In genomic region chr10:124681091-124681490, GRCh38 we compare ENCODE assay signal across 18 cellular contexts.
A peak's percentile ranks its signal among the peaks of the same experiment; 100 is the strongest.
DNase-seq lines count a peak whose midpoint lies in the region; FAIRE-seq and TF ChIP-seq lines count a peak whose summit lies in the region.
"Had no signal": no experiment of that assay in that cellular context is flagged by ENCODE, and none has a peak within 500 bp of the region (broad histone marks: within the 10 kb centered on the region; RNA-seq: fewer than 3 reads in every experiment).

No MANE protein-coding gene starts in this region.

- TF ChIP-seq CTCF in HFFc6 (IDR thresholded peaks at IDR 0.05), result no peak

- no peak overlapping the region for H3K27ac ChIP-seq in mesenchymal stem cell (ENCODE audit: low read length, poor library complexity, severe bottlenecking)
- peak overlapping the region; percentile 26 for H3K27ac ChIP-seq in subcutaneous abdominal adipose tissue (ENCODE audit: low read depth, low read length)
- H3K27ac ChIP-seq in neuronal stem cell (replicated peaks; ENCODE audit: low read length), result no peak overlapping the region

- H3K4me2 ChIP-seq in mesenchymal stem cell (ENCODE audit: low read length, poor library complexity, severe bottlenecking), result no peak overlapping the region
- no peak overlapping the region for H3K4me2 ChIP-seq in neuronal stem cell (ENCODE audit: insufficient read depth, low read length, poor library complexity, severe bottlenecking)

- no peak for TF ChIP-seq POLR2A in H54 (IDR thresholded peaks at IDR 0.05; ENCODE audit: low read depth, low read length)

- no peak for FAIRE-seq in H54 (lab: Jason Lieb, UNC)
- FAIRE-seq: GM12891, GM19239 had no signal

- no peak overlapping the region for H3K4me3 Mint-ChIP-seq in HFFc6
- no peak overlapping the region for H3K4me3 Mint-ChIP-seq in dendritic cell treated with granulocyte-macrophage colony-stimulating factor and Interleukin-4, amounts not matched to agents 40 ng/mL and 50 ng/mL, for 4 days
- H3K4me3 Mint-ChIP-seq in activated T-cell treated with anti-CD3 and anti-CD28 coated beads, Interleukin-2, amount 50 U/mL, for 24 hours, result no peak overlapping the region
- H3K4me3 Mint-ChIP-seq: activated CD8-positive, alpha-beta T cell treated with anti-CD3 and anti-CD28 coated beads, Interleukin-2, amount 10 ng/mL, durations not matched to agents 7 days and 5 days had no signal

- H3K4ac ChIP-seq in mesenchymal stem cell (ENCODE audit: low read depth in 1 of 2, low read length in 2 of 2) (no peak overlapping the region), neuronal stem cell (ENCODE audit: low read length) (no peak overlapping the region)

- H2BK12ac ChIP-seq in mesenchymal stem cell (ENCODE audit: low read length in 2 of 2) (no peak overlapping the region), neuronal stem cell (ENCODE audit: low read length) (no peak overlapping the region)

- H3K18ac ChIP-seq in mesenchymal stem cell (ENCODE audit: low read depth in 1 of 2, low read length in 2 of 2) (no peak overlapping the region), neuronal stem cell (ENCODE audit: low read length) (no peak overlapping the region)

- no peaks in the 10 kb centered on the region for H3K9me3 Mint-ChIP-seq in HFFc6
- no peaks in the 10 kb centered on the region for H3K9me3 Mint-ChIP-seq in dendritic cell treated with granulocyte-macrophage colony-stimulating factor and Interleukin-4, amounts not matched to agents 40 ng/mL and 50 ng/mL, for 4 days
- H3K9me3 Mint-ChIP-seq in activated T-cell treated with anti-CD3 and anti-CD28 coated beads, Interleukin-2, amount 50 U/mL, for 24 hours, result no peaks in the 10 kb centered on the region

- H3K27me3 ChIP-seq in mesenchymal stem cell (ENCODE audit: control insufficient read depth in 1 of 2, insufficient read depth in 1 of 2, low read length in 2 of 2), result no peaks in the 10 kb centered on the region
- no peaks in the 10 kb centered on the region for H3K27me3 ChIP-seq in subcutaneous abdominal adipose tissue (ENCODE audit: control insufficient read depth in 5 of 5, insufficient read depth in 4 of 5, low read length in 5 of 5)
- H3K27me3 ChIP-seq in neuronal stem cell (ENCODE audit: control insufficient read depth in 3 of 3, insufficient read depth in 3 of 3, low read depth in 1 of 3, low read length in 3 of 3), result no peaks in the 10 kb centered on the region
- H3K27me3 ChIP-seq: adrenal gland, sigmoid colon had no signal

- no peaks in the 10 kb centered on the region for H3K27me3 Mint-ChIP-seq in HFFc6 (ENCODE audit: insufficient read depth)
- no peaks in the 10 kb centered on the region for H3K27me3 Mint-ChIP-seq in dendritic cell treated with granulocyte-macrophage colony-stimulating factor and Interleukin-4, amounts not matched to agents 40 ng/mL and 50 ng/mL, for 4 days
- H3K27me3 Mint-ChIP-seq in activated T-cell treated with anti-CD3 and anti-CD28 coated beads, Interleukin-2, amount 50 U/mL, for 24 hours, result no peaks in the 10 kb centered on the region

- peaks cover 46% of the 10 kb centered on the region for H3K79me1 ChIP-seq in mesenchymal stem cell (replicated peaks; ENCODE audit: low read length, poor library complexity, severe bottlenecking)
- peaks cover 8% of the 10 kb centered on the region for H3K79me1 ChIP-seq in neuronal stem cell (ENCODE audit: low read depth, low read length)

- H3K4me3 ChIP-seq in mesenchymal stem cell (ENCODE audit: insufficient read depth in 1 of 2, low read depth in 1 of 2, low read length in 2 of 2) (no peak overlapping the region), subcutaneous abdominal adipose tissue (ENCODE audit: low read depth in 1 of 5, low read length in 5 of 5) (no peak overlapping the region), neuronal stem cell (ENCODE audit: low read length in 2 of 2) (no peak overlapping the region)
- H3K4me3 ChIP-seq: adrenal gland, coronary artery, sigmoid colon had no signal

- H3K14ac ChIP-seq in mesenchymal stem cell (ENCODE audit: low read length in 2 of 2), result no peak overlapping the region
- H3K14ac ChIP-seq in neuronal stem cell (ENCODE audit: low read length), result no peak overlapping the region

- H3K9me3 ChIP-seq in mesenchymal stem cell (ENCODE audit: control insufficient read depth, low read length) (no peaks in the 10 kb centered on the region), subcutaneous abdominal adipose tissue (ENCODE audit: control insufficient read depth in 5 of 5, low read length in 5 of 5) (no peaks in the 10 kb centered on the region), neuronal stem cell (replicated peaks in 1 of 2; ENCODE audit: control insufficient read depth in 2 of 2, insufficient read depth in 1 of 2, low read depth in 1 of 2, low read length in 2 of 2) (no peaks in the 10 kb centered on the region)
- H3K9me3 ChIP-seq: adrenal gland, sigmoid colon had no signal

- H4K91ac ChIP-seq in mesenchymal stem cell (ENCODE audit: low read length) (no peak overlapping the region), neuronal stem cell (ENCODE audit: low read depth, low read length, poor library complexity) (no peak overlapping the region)

- no peak overlapping the region for H2AK5ac ChIP-seq in mesenchymal stem cell (ENCODE audit: low read length, severe bottlenecking)
- no peak overlapping the region for H2AK5ac ChIP-seq in neuronal stem cell (ENCODE audit: low read depth, low read length)

- H3K4me1 Mint-ChIP-seq in HFFc6 (ENCODE audit: low read depth), result peaks cover 21% of the 10 kb centered on the region
- peaks cover 87% of the 10 kb centered on the region for H3K4me1 Mint-ChIP-seq in dendritic cell treated with granulocyte-macrophage colony-stimulating factor and Interleukin-4, amounts not matched to agents 40 ng/mL and 50 ng/mL, for 4 days (ENCODE audit: low read depth)
- peaks cover 81% of the 10 kb centered on the region for H3K4me1 Mint-ChIP-seq in activated T-cell treated with anti-CD3 and anti-CD28 coated beads, Interleukin-2, amount 50 U/mL, for 24 hours (ENCODE audit: low read depth)

- H3K36me3 ChIP-seq in mesenchymal stem cell (ENCODE audit: control insufficient read depth in 1 of 2, insufficient read depth in 2 of 2, low read depth in 1 of 2, low read length in 2 of 2) (peaks cover 12 to 36% of the 10 kb centered on the region in 2 experiments), subcutaneous abdominal adipose tissue (ENCODE audit: control insufficient read depth in 5 of 5, insufficient read depth in 5 of 5, low read length in 5 of 5) (peaks cover 0 to 28% (median 15%) of the 10 kb centered on the region in 5 donors), neuronal stem cell (replicated peaks in 1 of 2; ENCODE audit: control insufficient read depth in 2 of 2, insufficient read depth in 2 of 2, low read length in 2 of 2) (peaks cover 13 to 65% of the 10 kb centered on the region in 2 donors)

- H3K4me1 ChIP-seq in mesenchymal stem cell (ENCODE audit: control insufficient read depth, insufficient read depth, low read depth, low read length), result peaks cover 4% of the 10 kb centered on the region
- peaks cover 22 to 89% (median 79%) of the 10 kb centered on the region in 5 donors for H3K4me1 ChIP-seq in subcutaneous abdominal adipose tissue (ENCODE audit: control insufficient read depth in 5 of 5, insufficient read depth in 5 of 5, low read length in 5 of 5)
- H3K4me1 ChIP-seq in neuronal stem cell (ENCODE audit: control insufficient read depth in 2 of 2, insufficient read depth in 1 of 2, low read depth in 1 of 2, low read length in 2 of 2), result peaks cover 14 to 16% of the 10 kb centered on the region in 2 donors

- intact Hi-C loops in dendritic cell treated with granulocyte-macrophage colony-stimulating factor and Interleukin-4, amounts not matched to agents 40 ng/mL and 50 ng/mL, for 4 days (cut with micrococcal nuclease), result loop anchor here (5.0 kb wide), 1 partner anchor 34 kb away; no protein-coding TSS in a partner anchor

- H3K36me3 Mint-ChIP-seq in HFFc6 (ENCODE audit: low read depth), result peaks cover 10% of the 10 kb centered on the region
- H3K36me3 Mint-ChIP-seq in dendritic cell treated with granulocyte-macrophage colony-stimulating factor and Interleukin-4, amounts not matched to agents 40 ng/mL and 50 ng/mL, for 4 days (ENCODE audit: low read depth), result peaks cover 46% of the 10 kb centered on the region
- H3K36me3 Mint-ChIP-seq in activated T-cell treated with anti-CD3 and anti-CD28 coated beads, Interleukin-2, amount 50 U/mL, for 24 hours (ENCODE audit: low read depth), result peaks cover 67% of the 10 kb centered on the region

- H4K8ac ChIP-seq in mesenchymal stem cell (ENCODE audit: low read length) (no peak overlapping the region), neuronal stem cell (ENCODE audit: low read depth, low read length) (no peak overlapping the region)

- H2AFZ ChIP-seq in mesenchymal stem cell (ENCODE audit: low read depth, low read length), result no peak overlapping the region
- H2AFZ ChIP-seq in neuronal stem cell (ENCODE audit: low read length), result no peak overlapping the region

- no peak for DNase-seq in HFFc6
- no peak for DNase-seq in mesenchymal stem cell
- no peak for DNase-seq in activated T-cell treated with anti-CD3 and anti-CD28 coated beads, Interleukin-2, amount 50 U/mL, for 24 hours
- DNase-seq in neuronal stem cell (ENCODE audit: low spot score), result no peak
- DNase-seq in GM03348 (ENCODE audit: low spot score), result no peak
- DNase-seq in H54 (ENCODE audit: insufficient read length, low spot score), result no peak
- DNase-seq: activated CD8-positive, alpha-beta T cell treated with anti-CD3 and anti-CD28 coated beads, Interleukin-2, amount 10 ng/mL, durations not matched to agents 7 days and 5 days; activated T-cell treated with anti-CD3 and anti-CD28 coated beads, Interleukin-2, amount 50 U/mL, for 1 hour; DMS79 treated with DMSO at 0.1 percent for 48 hours; NCI-H187 treated with DMSO at 0.1 percent for 48 hours; NCI-H774 had no signal

- WGBS in mesenchymal stem cell, result 100% methylated on average over 1 of the region's 5 CpGs
- WGBS in neuronal stem cell (ENCODE audit: extremely low coverage in 2 of 2, insufficient read length in 2 of 2, insufficient replicate concordance in 1 of 2), 2 donors, result no CpG with 5 or more reads among the region's 5 CpGs

- H3K9ac ChIP-seq in mesenchymal stem cell (ENCODE audit: low read length) (peak overlapping the region; percentile 62), subcutaneous abdominal adipose tissue (ENCODE audit: low read length in 5 of 5) (no peak overlapping the region), neuronal stem cell (ENCODE audit: low read depth, low read length, poor library complexity) (no peak overlapping the region)

- H2BK5ac ChIP-seq in mesenchymal stem cell (ENCODE audit: low read depth, low read length, poor library complexity, severe bottlenecking) (no peak overlapping the region), neuronal stem cell (ENCODE audit: low read length) (no peak overlapping the region)

- H3K23ac ChIP-seq in mesenchymal stem cell (ENCODE audit: low read length in 2 of 2), result no peak overlapping the region
- no peak overlapping the region for H3K23ac ChIP-seq in neuronal stem cell (ENCODE audit: low read depth, low read length, poor library complexity)

- no peak overlapping the region for H2BK120ac ChIP-seq in mesenchymal stem cell (ENCODE audit: low read depth, low read length)
- H2BK120ac ChIP-seq in neuronal stem cell (ENCODE audit: low read depth, low read length), result no peak overlapping the region

- no peak overlapping the region for H2BK15ac ChIP-seq in mesenchymal stem cell (ENCODE audit: low read depth, poor library complexity, severe bottlenecking)
- H2BK15ac ChIP-seq in neuronal stem cell (ENCODE audit: low read length), result no peak overlapping the region

- peak overlapping the region; percentile 10; the same call in 1 of the 2 replicates for H3K27ac Mint-ChIP-seq in HFFc6
- peak overlapping the region; percentile 76 for H3K27ac Mint-ChIP-seq in dendritic cell treated with granulocyte-macrophage colony-stimulating factor and Interleukin-4, amounts not matched to agents 40 ng/mL and 50 ng/mL, for 4 days
- no peak overlapping the region for H3K27ac Mint-ChIP-seq in activated T-cell treated with anti-CD3 and anti-CD28 coated beads, Interleukin-2, amount 50 U/mL, for 24 hours
- H3K27ac Mint-ChIP-seq: activated CD8-positive, alpha-beta T cell treated with anti-CD3 and anti-CD28 coated beads, Interleukin-2, amount 10 ng/mL, durations not matched to agents 7 days and 5 days had no signal
